In the genomic region with DNA sequence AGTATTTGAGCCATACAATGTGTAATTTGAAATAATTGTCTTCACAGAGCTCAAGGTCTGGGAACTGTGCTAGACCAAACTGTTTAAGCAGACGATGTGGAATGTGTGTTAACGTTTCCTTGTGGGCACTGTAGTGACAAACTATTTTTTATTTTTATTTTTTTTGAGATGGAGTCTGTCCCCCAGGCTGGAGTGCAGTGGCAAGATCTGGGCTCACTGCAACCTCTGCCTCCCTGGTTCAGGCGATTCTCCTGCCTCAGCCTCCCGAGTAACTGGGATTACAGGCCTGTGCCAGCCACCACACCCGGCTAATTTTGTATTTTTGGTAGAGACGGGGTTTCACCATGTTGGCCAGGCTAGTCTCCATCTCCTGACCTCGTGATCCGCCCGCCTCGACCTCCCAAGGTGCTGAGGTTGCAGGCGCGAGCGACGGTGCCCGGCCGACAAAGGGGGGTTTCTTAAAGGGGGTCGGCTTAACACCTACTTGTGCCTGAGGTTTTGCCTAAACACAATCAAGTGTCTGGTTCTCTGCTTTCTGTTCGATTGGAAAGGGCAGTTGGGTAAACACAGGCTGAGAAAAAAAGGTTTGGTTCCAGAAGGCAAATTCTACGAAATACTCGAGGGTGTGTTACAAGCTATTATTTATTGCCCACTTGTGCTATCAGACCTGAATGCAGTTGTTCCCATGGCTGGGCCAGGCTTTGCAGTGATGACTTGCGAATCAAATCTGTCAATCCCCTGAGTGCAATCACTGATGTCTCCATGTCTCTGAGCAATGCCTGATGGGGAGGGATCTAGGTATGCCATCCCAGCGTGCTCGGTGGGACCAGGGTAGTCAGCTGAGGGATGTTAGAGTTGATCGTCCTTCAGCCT, we compare ENCODE assay signal across 1 cellular context.
TF ChIP-seq lines count a peak whose summit lies in the region.

No MANE protein-coding gene starts in this region.

TF ChIP-seq in HEK293, 187 proteins besides CTCF, POLR2A, EP300 and RAD21 (continued from another document):
- TF ChIP-seq KLF8 (tag by site-specific recombination; IDR thresholded peaks at IDR 0.05), result no peak
- no peak for TF ChIP-seq ZNF701 (tag by site-specific recombination; IDR thresholded peaks at IDR 0.05)
- no peak for TF ChIP-seq KLF1 (tag by site-specific recombination; IDR thresholded peaks at IDR 0.05)
- TF ChIP-seq, protein P1, sequence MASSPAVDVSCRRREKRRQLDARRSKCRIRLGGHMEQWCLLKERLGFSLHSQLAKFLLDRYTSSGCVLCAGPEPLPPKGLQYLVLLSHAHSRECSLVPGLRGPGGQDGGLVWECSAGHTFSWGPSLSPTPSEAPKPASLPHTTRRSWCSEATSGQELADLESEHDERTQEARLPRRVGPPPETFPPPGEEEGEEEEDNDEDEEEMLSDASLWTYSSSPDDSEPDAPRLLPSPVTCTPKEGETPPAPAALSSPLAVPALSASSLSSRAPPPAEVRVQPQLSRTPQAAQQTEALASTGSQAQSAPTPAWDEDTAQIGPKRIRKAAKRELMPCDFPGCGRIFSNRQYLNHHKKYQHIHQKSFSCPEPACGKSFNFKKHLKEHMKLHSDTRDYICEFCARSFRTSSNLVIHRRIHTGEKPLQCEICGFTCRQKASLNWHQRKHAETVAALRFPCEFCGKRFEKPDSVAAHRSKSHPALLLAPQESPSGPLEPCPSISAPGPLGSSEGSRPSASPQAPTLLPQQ (tag by site-specific recombination; IDR thresholded peaks at IDR 0.05), result no peak
- no peak for TF ChIP-seq ZNF843 (tag by site-specific recombination; IDR thresholded peaks at IDR 0.05)
- no peak for TF ChIP-seq ZNF654 (tag by site-specific recombination; IDR thresholded peaks at IDR 0.05; ENCODE audit: low read depth)
- no peak for TF ChIP-seq ZNF660 (tag by site-specific recombination; IDR thresholded peaks at IDR 0.05)
